In genomic region chr1:165678509-165678908, GRCh38 we compare ENCODE assay signal across 20 cellular contexts. TPM values are rescaled to one million over a fixed set of nuclear protein-coding genes. Genes with fewer than 3 reads are reported as not detected.
DNase-seq lines count a peak whose midpoint lies in the region; ATAC-seq, FAIRE-seq and TF ChIP-seq lines count a peak whose summit lies in the region.
"Had no signal": no experiment of that assay in that cellular context is flagged by ENCODE, and none has a peak within 500 bp of the region (broad histone marks: within the 10 kb centered on the region; RNA-seq: fewer than 3 reads in every experiment).

No MANE protein-coding gene starts in this region.

- H4K20me1 ChIP-seq in DND-41 (ENCODE audit: insufficient read depth, low read length), result no peaks in the 10 kb centered on the region
- H4K20me1 ChIP-seq in endothelial cell of umbilical vein (replicated peaks; ENCODE audit: control insufficient read depth, extremely low read depth, insufficient read depth, low read length), result no peaks in the 10 kb centered on the region
- H4K20me1 ChIP-seq in OCI-LY7 (ENCODE audit: insufficient read depth, low read length), result no peaks in the 10 kb centered on the region

- H3K4me2 ChIP-seq in DND-41 (ENCODE audit: insufficient read depth, low read length) (no peak overlapping the region), endothelial cell of umbilical vein (ENCODE audit: insufficient read depth, low read length) (no peak overlapping the region), OCI-LY7 (ENCODE audit: low read length) (no peak overlapping the region)

- DNase-seq in activated T-cell treated with anti-CD3 and anti-CD28 coated beads, Interleukin-2, amount 50 U/mL, for 72 hours, result no peak
- DNase-seq in activated T-cell treated with anti-CD3 and anti-CD28 coated beads, Interleukin-2, amount 50 U/mL, for 4 hours, result no peak
- DNase-seq in DND-41 (no peak), endothelial cell of umbilical vein (ENCODE audit: low read depth, low spot score) (peak; percentile 22), GF-D8 (lab: John Stamatoyannopoulos, UW) (no peak), upper lobe of left lung (no peak), OCI-LY7 (ENCODE audit: low spot score) (no peak)
- no peak for DNase-seq in activated CD8-positive, alpha-beta T cell treated with anti-CD3 and anti-CD28 coated beads, Interleukin-2, amount 10 ng/mL, durations not matched to agents 7 days and 5 days
- DNase-seq: amygdala, DMS79 treated with DMSO at 0.1 percent for 48 hours, dorsolateral prefrontal cortex, heart right ventricle, NCI-H2107, NCI-H510A, nephron progenitor cell, posterior cingulate gyrus, RPMI8226, sigmoid colon, thyroid gland had no signal

- H3K4me3 Mint-ChIP-seq in activated T-cell treated with anti-CD3 and anti-CD28 coated beads, Interleukin-2, amount 50 U/mL, for 72 hours, result no peak overlapping the region
- no peak overlapping the region for H3K4me3 Mint-ChIP-seq in activated T-cell treated with anti-CD3 and anti-CD28 coated beads, Interleukin-2, amount 50 U/mL, for 4 hours
- H3K4me3 Mint-ChIP-seq in activated CD8-positive, alpha-beta T cell treated with anti-CD3 and anti-CD28 coated beads, Interleukin-2, amount 10 ng/mL, durations not matched to agents 7 days and 5 days, result no peak overlapping the region
- H3K4me3 Mint-ChIP-seq: nephron progenitor cell had no signal

- H3K4me1 Mint-ChIP-seq in activated T-cell treated with anti-CD3 and anti-CD28 coated beads, Interleukin-2, amount 50 U/mL, for 72 hours (ENCODE audit: low read depth), result peaks cover 8% of the 10 kb centered on the region
- peaks cover 17% of the 10 kb centered on the region for H3K4me1 Mint-ChIP-seq in activated T-cell treated with anti-CD3 and anti-CD28 coated beads, Interleukin-2, amount 50 U/mL, for 4 hours (ENCODE audit: low read depth)
- peaks cover 19% of the 10 kb centered on the region for H3K4me1 Mint-ChIP-seq in activated CD8-positive, alpha-beta T cell treated with anti-CD3 and anti-CD28 coated beads, Interleukin-2, amount 10 ng/mL, durations not matched to agents 7 days and 5 days (ENCODE audit: low read depth)
- H3K4me1 Mint-ChIP-seq: nephron progenitor cell had no signal

- TF ChIP-seq CTCF in DND-41 (IDR thresholded peaks at IDR 0.05; ENCODE audit: borderline replicate concordance, extremely low read depth, low read length, poor library complexity, severe bottlenecking) (no peak), endothelial cell of umbilical vein (IDR thresholded peaks at IDR 0.05; ENCODE audit: extremely low read depth in 1 of 2, insufficient read depth in 1 of 2, low read depth in 1 of 2, low read length in 2 of 2) (no peak), upper lobe of left lung (IDR thresholded peaks at IDR 0.05) (no peak), OCI-LY7 (conservative IDR thresholded peaks at IDR 0.05; ENCODE audit: low read length) (no peak)

- H3K9me3 Mint-ChIP-seq in activated T-cell treated with anti-CD3 and anti-CD28 coated beads, Interleukin-2, amount 50 U/mL, for 72 hours, result no peaks in the 10 kb centered on the region
- H3K9me3 Mint-ChIP-seq in activated T-cell treated with anti-CD3 and anti-CD28 coated beads, Interleukin-2, amount 50 U/mL, for 4 hours, result no peaks in the 10 kb centered on the region
- H3K9me3 Mint-ChIP-seq in activated CD8-positive, alpha-beta T cell treated with anti-CD3 and anti-CD28 coated beads, Interleukin-2, amount 10 ng/mL, durations not matched to agents 7 days and 5 days (ENCODE audit: insufficient read depth), result no peaks in the 10 kb centered on the region

- TF ChIP-seq POLR2A in endothelial cell of umbilical vein (IDR thresholded peaks at IDR 0.05; ENCODE audit: low read depth, low read length), result no peak
- TF ChIP-seq POLR2A in upper lobe of left lung (IDR thresholded peaks at IDR 0.05), result no peak

- intact Hi-C loops in endothelial cell of umbilical vein (cut with micrococcal nuclease) (no loop called here), OCI-LY7 (cut with micrococcal nuclease; ENCODE audit: unreplicated experiment) (loop anchor here (2.0 kb wide), 1 partner anchor 76 kb away; no protein-coding TSS in a partner anchor)

- H3K27ac ChIP-seq in DND-41 (ENCODE audit: low read length), result no peak overlapping the region
- peak overlapping the region; percentile 0 for H3K27ac ChIP-seq in endothelial cell of umbilical vein (ENCODE audit: insufficient read depth, low read depth, low read length)
- no peak overlapping the region for H3K27ac ChIP-seq in upper lobe of left lung
- no peak overlapping the region for H3K27ac ChIP-seq in OCI-LY7 (ENCODE audit: low read depth, low read length, poor library complexity, severe bottlenecking)
- H3K27ac ChIP-seq: dorsolateral prefrontal cortex, epithelial cell of prostate, heart right ventricle, sigmoid colon, thyroid gland had no signal

- POLR2A ChIA-PET in activated CD8-positive, alpha-beta T cell treated with anti-CD3 and anti-CD28 coated beads, Interleukin-2, amount 10 ng/mL, durations not matched to agents 7 days and 5 days (lab: Charles Lee), result interaction anchor here (1.7 kb wide), 1 partner anchor 20 kb away, joined by 5 read pairs; the partner anchor contains the start of gene ALDH9A1
- POLR2A ChIA-PET in endothelial cell of umbilical vein (lab: Charles Lee), result no interaction called here
- POLR2A ChIA-PET in OCI-LY7 (lab: Charles Lee), result interaction anchor here (0.7 to 1.0 kb wide), 2 partner anchors 20 to 33 kb away, joined by 3 to 4 read pairs; partner anchors contain the start of gene ALDH9A1

- H2AFZ ChIP-seq in DND-41 (ENCODE audit: low read depth, low read length), result no peak overlapping the region
- H2AFZ ChIP-seq in endothelial cell of umbilical vein (ENCODE audit: low read depth, low read length), result no peak overlapping the region
- H2AFZ ChIP-seq in OCI-LY7 (ENCODE audit: low read length), result no peak overlapping the region

- H3K9me3 ChIP-seq in DND-41 (ENCODE audit: insufficient read depth, low read length, severe bottlenecking) (no peaks in the 10 kb centered on the region), endothelial cell of umbilical vein (replicated peaks; ENCODE audit: control insufficient read depth, insufficient read depth, low read length) (no peaks in the 10 kb centered on the region), upper lobe of left lung (no peaks in the 10 kb centered on the region), OCI-LY7 (ENCODE audit: low read length) (no peaks in the 10 kb centered on the region)
- H3K9me3 ChIP-seq: heart right ventricle, sigmoid colon, thyroid gland had no signal

- H3K36me3 ChIP-seq in DND-41 (ENCODE audit: insufficient read depth, low read length), result peaks cover 79% of the 10 kb centered on the region
- peaks cover 6 to 10% of the 10 kb centered on the region in 2 experiments for H3K36me3 ChIP-seq in endothelial cell of umbilical vein (ENCODE audit: control insufficient read depth in 2 of 2, extremely low read depth in 1 of 2, insufficient read depth in 2 of 2, low read length in 2 of 2)
- peaks cover 5 to 78% (median 28%) of the 10 kb centered on the region in 4 donors for H3K36me3 ChIP-seq in upper lobe of left lung
- peaks cover 81% of the 10 kb centered on the region for H3K36me3 ChIP-seq in OCI-LY7 (ENCODE audit: insufficient read depth, low read length)

- H3K4me3 ChIP-seq in DND-41 (ENCODE audit: low read depth in 1 of 2, low read length in 2 of 2) (no peak overlapping the region), endothelial cell of umbilical vein (replicated peaks in 1 of 3; ENCODE audit: insufficient read depth in 1 of 3, low read depth in 1 of 3, low read length in 3 of 3) (no peak overlapping the region), upper lobe of left lung (no peak overlapping the region), OCI-LY7 (ENCODE audit: low read depth, low read length, poor library complexity, severe bottlenecking) (no peak overlapping the region)
- H3K4me3 ChIP-seq: dorsolateral prefrontal cortex, heart right ventricle, sigmoid colon, thyroid gland had no signal

- H3K4me1 ChIP-seq in DND-41 (ENCODE audit: insufficient read depth, low read length), result no peaks in the 10 kb centered on the region
- peaks cover 11% of the 10 kb centered on the region for H3K4me1 ChIP-seq in endothelial cell of umbilical vein (ENCODE audit: control insufficient read depth, extremely low read depth, insufficient read depth, low read length)
- peaks cover 0 to under 1% (median 0%) of the 10 kb centered on the region in 4 donors for H3K4me1 ChIP-seq in upper lobe of left lung
- no peaks in the 10 kb centered on the region for H3K4me1 ChIP-seq in OCI-LY7 (ENCODE audit: insufficient read depth, low read length, poor library complexity, severe bottlenecking)
- H3K4me1 ChIP-seq: sigmoid colon, thyroid gland had no signal

- CTCF ChIA-PET in activated CD8-positive, alpha-beta T cell treated with anti-CD3 and anti-CD28 coated beads, Interleukin-2, amount 10 ng/mL, durations not matched to agents 7 days and 5 days (lab: Charles Lee), result interaction anchor here (0.9 kb wide), 1 partner anchor 8 kb away, joined by 3 read pairs; no protein-coding TSS in a partner anchor
- CTCF ChIA-PET in endothelial cell of umbilical vein (lab: Charles Lee), result no interaction called here
- CTCF ChIA-PET in OCI-LY7 (lab: Charles Lee; ENCODE audit: unreplicated experiment), result no interaction called here

- peak; percentile 83 for FAIRE-seq in endothelial cell of umbilical vein (lab: Jason Lieb, UNC)

- peak overlapping the region; percentile 25 for H3K27ac Mint-ChIP-seq in activated T-cell treated with anti-CD3 and anti-CD28 coated beads, Interleukin-2, amount 50 U/mL, for 72 hours
- H3K27ac Mint-ChIP-seq in activated CD8-positive, alpha-beta T cell treated with anti-CD3 and anti-CD28 coated beads, Interleukin-2, amount 10 ng/mL, durations not matched to agents 7 days and 5 days, result peak overlapping the region; percentile 62
- H3K27ac Mint-ChIP-seq: nephron progenitor cell had no signal

- ATAC-seq in activated T-cell treated with anti-CD3 and anti-CD28 coated beads, Interleukin-2, amount 50 U/mL, for 72 hours (replicated peaks in 1 of 2), result peak in 1 of 2 donors; percentile 36
- ATAC-seq in activated T-cell treated with anti-CD3 and anti-CD28 coated beads, Interleukin-2, amount 50 U/mL, for 4 hours, result no peak
- ATAC-seq in DND-41 (ENCODE audit: insufficient read depth, low read depth) (peak; percentile 62), upper lobe of left lung (ENCODE audit: low FRiP score in 2 of 2) (no peak)
- ATAC-seq in activated CD8-positive, alpha-beta T cell treated with anti-CD3 and anti-CD28 coated beads, Interleukin-2, amount 10 ng/mL, durations not matched to agents 7 days and 5 days, result peak; percentile 47
- ATAC-seq: heart right ventricle had no signal

- WGBS in upper lobe of left lung, 2 donors, result 0 to 44% methylated on average over 2 of the region's 2 CpGs

- no peak overlapping the region for H3K9ac ChIP-seq in DND-41 (ENCODE audit: low read depth, low read length)
- no peak overlapping the region for H3K9ac ChIP-seq in endothelial cell of umbilical vein (replicated peaks; ENCODE audit: extremely low read depth, insufficient read depth, low read length)

- no peak for TF ChIP-seq EP300 in upper lobe of left lung (IDR thresholded peaks at IDR 0.05)

- no peaks in the 10 kb centered on the region for H3K9me2 ChIP-seq in OCI-LY7 (ENCODE audit: insufficient read depth, low read length)

- H3K27me3 ChIP-seq in DND-41 (ENCODE audit: insufficient read depth, low read length, poor library complexity), result no peaks in the 10 kb centered on the region
- no peaks in the 10 kb centered on the region for H3K27me3 ChIP-seq in endothelial cell of umbilical vein (ENCODE audit: control insufficient read depth in 2 of 2, insufficient read depth in 2 of 2, low read length in 2 of 2)
- H3K27me3 ChIP-seq in upper lobe of left lung, result no peaks in the 10 kb centered on the region
- H3K27me3 ChIP-seq: dorsolateral prefrontal cortex, heart right ventricle, sigmoid colon, thyroid gland had no signal

- H3K36me3 Mint-ChIP-seq in activated T-cell treated with anti-CD3 and anti-CD28 coated beads, Interleukin-2, amount 50 U/mL, for 72 hours (ENCODE audit: insufficient read depth in 2 of 2), result peaks cover 13 to 28% of the 10 kb centered on the region in 2 donors
- H3K36me3 Mint-ChIP-seq in activated T-cell treated with anti-CD3 and anti-CD28 coated beads, Interleukin-2, amount 50 U/mL, for 4 hours (ENCODE audit: insufficient read depth), result peaks cover 45% of the 10 kb centered on the region
- H3K36me3 Mint-ChIP-seq in activated CD8-positive, alpha-beta T cell treated with anti-CD3 and anti-CD28 coated beads, Interleukin-2, amount 10 ng/mL, durations not matched to agents 7 days and 5 days (ENCODE audit: low read depth), result peaks cover 66% of the 10 kb centered on the region

- H3K9me1 ChIP-seq in endothelial cell of umbilical vein (replicated peaks; ENCODE audit: control insufficient read depth, extremely low read depth, insufficient read depth, low read length), result no peaks in the 10 kb centered on the region

- H3K27me3 Mint-ChIP-seq in activated T-cell treated with anti-CD3 and anti-CD28 coated beads, Interleukin-2, amount 50 U/mL, for 72 hours (ENCODE audit: low read depth), result no peaks in the 10 kb centered on the region
- H3K27me3 Mint-ChIP-seq in activated T-cell treated with anti-CD3 and anti-CD28 coated beads, Interleukin-2, amount 50 U/mL, for 4 hours (ENCODE audit: low read depth), result no peaks in the 10 kb centered on the region
- H3K27me3 Mint-ChIP-seq in activated CD8-positive, alpha-beta T cell treated with anti-CD3 and anti-CD28 coated beads, Interleukin-2, amount 10 ng/mL, durations not matched to agents 7 days and 5 days (ENCODE audit: low read depth), result no peaks in the 10 kb centered on the region

- no TSS peak for BruUV-seq in endothelial cell of umbilical vein (replicated peaks; lab: Mats Ljungman, UMichigan)
- no TSS peak for BruUV-seq in OCI-LY7 (replicated peaks; lab: Mats Ljungman, UMichigan)

- H3K79me2 ChIP-seq in DND-41 (ENCODE audit: insufficient read depth, low read length) (peaks cover 12% of the 10 kb centered on the region; the same call in 1 of the 2 replicates), endothelial cell of umbilical vein (ENCODE audit: control insufficient read depth, insufficient read depth, low read length) (no peaks in the 10 kb centered on the region), OCI-LY7 (ENCODE audit: insufficient read depth, low read depth, low read length) (no peaks in the 10 kb centered on the region)

- dilution Hi-C loops in endothelial cell of umbilical vein (cut with MboI; ENCODE audit: extremely low pct_ligation_motif_present, low sequenced_read_pairs), result no loop called here

RNA-seq across cellular contexts. Expression of gene ALDH9A1, which starts 19.9 kb away (rescaled TPM):
- 10 to 100 TPM; 28.0 to 38.8 TPM for total RNA-seq in activated T-cell treated with anti-CD3 and anti-CD28 coated beads, Interleukin-2, amount 50 U/mL, for 72 hours
- 10 to 100 TPM; 40.1 to 47.3 (median 42.4) TPM for total RNA-seq in activated T-cell treated with anti-CD3 and anti-CD28 coated beads, Interleukin-2, amount 50 U/mL, for 4 hours
- total RNA-seq in activated CD8-positive, alpha-beta T cell treated with anti-CD3 and anti-CD28 coated beads, Interleukin-2, amount 10 ng/mL, durations not matched to agents 7 days and 5 days, result 10 to 100 TPM; 42.7 to 48.2 TPM
- 41.4 and 47.4 TPM in 2 replicates for total RNA-seq in endothelial cell of umbilical vein
- 15.2 and 25.5 TPM in 2 replicates for polyA plus RNA-seq in endothelial cell of umbilical vein
- 20.5 and 21.0 TPM in 2 replicates for polyA plus RNA-seq in endothelial cell of umbilical vein (2011; cell fraction: cytosol; rRNA removed)
- 17.6 and 34.4 TPM in 2 replicates for polyA plus RNA-seq in endothelial cell of umbilical vein (2011; cell fraction: nucleus; rRNA removed)
- 30.4 and 50.8 TPM in 2 replicates for polyA plus RNA-seq in endothelial cell of umbilical vein (2012)
- polyA minus RNA-seq in endothelial cell of umbilical vein, result 17.4 and 25.9 TPM in 2 replicates
- 57.5 TPM for polyA minus RNA-seq in endothelial cell of umbilical vein (2011; cell fraction: cytosol; rRNA and poly(A)+ RNA removed)
- 7.9 and 15.1 TPM in 2 replicates for polyA minus RNA-seq in endothelial cell of umbilical vein (2011; cell fraction: nucleus; rRNA and poly(A)+ RNA removed)
- total RNA-seq in upper lobe of left lung, result 10 to 100 TPM; 29.3 to 64.1 (median 48.1) TPM
- 22.5 and 36.0 TPM in 2 replicates for total RNA-seq in OCI-LY7 (2014; rRNA removed; shearing (Covaris generic))
- total RNA-seq in OCI-LY7 (2022), result 27.7 and 32.1 TPM in 2 replicates

RNA-seq across cellular contexts. Expression of gene MGST3, which starts 47.5 kb away (rescaled TPM):
- 10 to 100 TPM; 32.9 to 48.5 TPM for total RNA-seq in activated T-cell treated with anti-CD3 and anti-CD28 coated beads, Interleukin-2, amount 50 U/mL, for 72 hours
- 10 to 100 TPM in 2 of 3 donors, 1 to 10 TPM in 1; 7.3 to 12.8 (median 11.5) TPM for total RNA-seq in activated T-cell treated with anti-CD3 and anti-CD28 coated beads, Interleukin-2, amount 50 U/mL, for 4 hours
- total RNA-seq in activated CD8-positive, alpha-beta T cell treated with anti-CD3 and anti-CD28 coated beads, Interleukin-2, amount 10 ng/mL, durations not matched to agents 7 days and 5 days, result 10 to 100 TPM; 30.9 to 33.0 TPM
- total RNA-seq in endothelial cell of umbilical vein, result 164 and 196 TPM in 2 replicates
- polyA plus RNA-seq in endothelial cell of umbilical vein, result 280 and 288 TPM in 2 replicates
- polyA plus RNA-seq in endothelial cell of umbilical vein (2011; cell fraction: cytosol; rRNA removed), result 215 and 224 TPM in 2 replicates
- 97.5 and 118 TPM in 2 replicates for polyA plus RNA-seq in endothelial cell of umbilical vein (2011; cell fraction: nucleus; rRNA removed)
- polyA plus RNA-seq in endothelial cell of umbilical vein (2012), result 177 and 191 TPM in 2 replicates
- 108 and 135 TPM in 2 replicates for polyA minus RNA-seq in endothelial cell of umbilical vein
- polyA minus RNA-seq in endothelial cell of umbilical vein (2011; cell fraction: cytosol; rRNA and poly(A)+ RNA removed), result 50.9 TPM
- polyA minus RNA-seq in endothelial cell of umbilical vein (2011; cell fraction: nucleus; rRNA and poly(A)+ RNA removed), result 29.8 and 38.1 TPM in 2 replicates
- total RNA-seq in upper lobe of left lung, result 100 to 1,000 TPM in 5 of 6 donors, 10 to 100 TPM in 1; 49.2 to 250 (median 202) TPM
- 95.7 and 127 TPM in 2 replicates for total RNA-seq in OCI-LY7 (2014; rRNA removed; shearing (Covaris generic))
- 115 and 124 TPM in 2 replicates for total RNA-seq in OCI-LY7 (2022)

Comparison
In these comparisons a context has a peak if more than half of its experiments do, and no peak if none do; other contexts are left out.
1. ATAC-seq: peak in DND-41 (single experiment) and activated CD8-positive, alpha-beta T cell treated with anti-CD3 and anti-CD28 coated beads, Interleukin-2, amount 10 ng/mL, durations not matched to agents 7 days and 5 days (single experiment); none in activated T-cell treated with anti-CD3 and anti-CD28 coated beads, Interleukin-2, amount 50 U/mL, for 4 hours (0 of 2) and upper lobe of left lung (0 of 2).